23 cellular contexts compared by ENCODE assay signal in the genomic region with DNA sequence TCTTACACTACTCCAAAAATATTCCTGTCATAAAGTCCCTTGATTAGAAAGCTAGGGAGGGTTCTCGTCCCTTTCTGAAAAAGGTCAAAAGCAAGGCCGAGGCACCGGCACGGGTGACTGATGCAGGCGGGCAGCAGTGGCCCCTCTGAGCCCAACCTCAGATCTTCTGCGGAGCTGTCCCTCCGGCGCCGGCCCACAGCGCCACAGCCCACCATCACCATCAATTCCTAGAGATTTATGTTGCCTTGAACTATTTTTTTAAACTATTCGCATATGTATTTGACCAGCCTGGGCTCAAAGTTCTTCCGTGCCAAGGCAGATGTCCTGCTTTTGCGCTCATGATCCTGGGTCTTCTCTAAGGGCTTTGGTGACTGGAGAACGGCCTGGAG.
"Had no signal": no experiment of that assay in that cellular context is flagged by ENCODE, and none has a peak within 500 bp of the region (broad histone marks: within the 10 kb centered on the region; RNA-seq: fewer than 3 reads in every experiment).

No MANE protein-coding gene starts in this region.

- H3K4me2 ChIP-seq: KMS-11 had no signal

- H3K27me3 ChIP-seq: SJSA1 had no signal

- DNase-seq: Kasumi-1, MM.1S, NCI-H1092 treated with DMSO at 0.1 percent for 48 hours, NCI-H1436, NCI-H187, NCI-H2029, NCI-H2081 treated with DMSO at 0.1 percent for 48 hours, NCI-H2171, NCI-H226, NCI-H446, NCI-H510A, NCI-H524 treated with DMSO at 0.1 percent for 48 hours, NCI-H69, NCI-H774, Right ventricle myocardium superior, RPMI8226, SIG-M5 had no signal

- H3K4me3 ChIP-seq: K562, SJSA1, SK-N-MC had no signal

- H3K4me1 Mint-ChIP-seq: IgD-negative memory B cell had no signal

- H3K9me3 ChIP-seq: SJSA1 had no signal

- H3K4me3 Mint-ChIP-seq: IgD-negative memory B cell had no signal

- H3K4me1 ChIP-seq: SJSA1 had no signal

- H3K27ac ChIP-seq: HL-60, KMS-11, SJSA1, SK-N-MC had no signal

- H3K9ac ChIP-seq: KMS-11 had no signal

- H3K27ac Mint-ChIP-seq: IgD-negative memory B cell had no signal

- ATAC-seq: K562 had no signal

- H3K27me3 Mint-ChIP-seq: IgD-negative memory B cell had no signal
